23 cellular contexts compared by ENCODE assay signal in genomic region chr20:55200317-55200716, GRCh38.
"Had no signal": no experiment of that assay in that cellular context is flagged by ENCODE, and none has a peak within 500 bp of the region (broad histone marks: within the 10 kb centered on the region; RNA-seq: fewer than 3 reads in every experiment).

No MANE protein-coding gene starts in this region.

- DNase-seq: activated CD4-positive, alpha-beta T cell treated with anti-CD3 and anti-CD28 coated beads for 48 hours; activated CD4-positive, alpha-beta T cell treated with anti-CD3 and anti-CD28 coated beads, Interleukin-2, amount 50 U/mL, for 4 hours; activated CD4-positive, CD25-positive, alpha-beta regulatory T cell treated with anti-CD3 and anti-CD28 coated beads, Interleukin-2, amount 50 U/mL, for 72 hours; activated CD8-positive, alpha-beta memory T cell treated with anti-CD3 and anti-CD28 coated beads, Interleukin-2, amount 50 U/mL, for 48 hours; activated CD8-positive, alpha-beta T cell treated with anti-CD3 and anti-CD28 coated beads, Interleukin-2, amount 10 ng/mL, durations not matched to agents 7 days and 5 days; activated naive CD4-positive, alpha-beta T cell treated with anti-CD3 and anti-CD28 coated beads, Interleukin-2, amount 50 U/mL, for 16 hours; activated naive CD8-positive, alpha-beta T cell treated with anti-CD3 and anti-CD28 coated beads, Interleukin-2, amount 10 ng/mL, durations not matched to agents 7 days and 5 days; activated T-cell treated with anti-CD3 and anti-CD28 coated beads, Interleukin-2, amount 50 U/mL, for 1 hour; adrenal gland; anterior cingulate cortex; caudate nucleus; MG63; NCI-H1105; NCI-H1436; NCI-H1694 treated with DMSO at 0.1 percent for 48 hours; NCI-H2029 treated with DMSO at 0.1 percent for 48 hours; NCI-H345; NCI-H510A; NCI-H69; PC-9; SK-N-SH had no signal

- H2AFZ ChIP-seq: PC-9 had no signal

- H3K4me2 ChIP-seq: KMS-11, PC-9, SK-N-SH had no signal

- H3K9me3 ChIP-seq: adrenal gland, MG63, SK-N-SH had no signal

- H3K4me3 ChIP-seq: adrenal gland, MG63, PC-9 had no signal

- H3K36me3 ChIP-seq: adrenal gland, MG63 had no signal

- H3K4me1 ChIP-seq: adrenal gland had no signal

- H3K27ac ChIP-seq: adrenal gland, KMS-11, PC-9 had no signal

- H3K36me3 Mint-ChIP-seq: activated naive CD8-positive, alpha-beta T cell treated with anti-CD3 and anti-CD28 coated beads, Interleukin-2, amount 10 ng/mL, durations not matched to agents 7 days and 5 days had no signal

- H3K27me3 Mint-ChIP-seq: activated naive CD8-positive, alpha-beta T cell treated with anti-CD3 and anti-CD28 coated beads, Interleukin-2, amount 10 ng/mL, durations not matched to agents 7 days and 5 days had no signal

- H3K4me3 Mint-ChIP-seq: activated CD8-positive, alpha-beta T cell treated with anti-CD3 and anti-CD28 coated beads, Interleukin-2, amount 10 ng/mL, durations not matched to agents 7 days and 5 days; activated naive CD8-positive, alpha-beta T cell treated with anti-CD3 and anti-CD28 coated beads, Interleukin-2, amount 10 ng/mL, durations not matched to agents 7 days and 5 days had no signal

- H3K27ac Mint-ChIP-seq: activated CD8-positive, alpha-beta T cell treated with anti-CD3 and anti-CD28 coated beads, Interleukin-2, amount 10 ng/mL, durations not matched to agents 7 days and 5 days; activated naive CD8-positive, alpha-beta T cell treated with anti-CD3 and anti-CD28 coated beads, Interleukin-2, amount 10 ng/mL, durations not matched to agents 7 days and 5 days had no signal

- H3K27me3 ChIP-seq: adrenal gland, MG63 had no signal

- H3K4me1 Mint-ChIP-seq: activated naive CD8-positive, alpha-beta T cell treated with anti-CD3 and anti-CD28 coated beads, Interleukin-2, amount 10 ng/mL, durations not matched to agents 7 days and 5 days had no signal

- H3K9ac ChIP-seq: KMS-11, SK-N-SH had no signal

- ATAC-seq: activated CD8-positive, alpha-beta T cell treated with anti-CD3 and anti-CD28 coated beads, Interleukin-2, amount 10 ng/mL, durations not matched to agents 7 days and 5 days; Right ventricle myocardium inferior had no signal
